8 cellular contexts compared by ENCODE assay signal in genomic region chrX:21940356-21940829, GRCh38. TPM values are rescaled to one million over a fixed set of nuclear protein-coding genes. Genes with fewer than 3 reads are reported as not detected.
DNase-seq lines count a peak whose midpoint lies in the region; ATAC-seq, FAIRE-seq and TF ChIP-seq lines count a peak whose summit lies in the region.

SMS (plus strand) TSS chrX:21940709; CDS start chrX:21940825, 116 bp downstream.

- DNase-seq in BE2C (peak; percentile 75), GM19239 (ENCODE audit: insufficient read length, low spot score) (peak; percentile 28), NCI-H82 treated with DMSO at 0.1 percent for 48 hours (lab: John Stamatoyannopoulos, UW; ENCODE audit: unreplicated experiment) (peak; percentile 24)
- DNase-seq in activated CD8-positive, alpha-beta memory T cell treated with anti-CD3 and anti-CD28 coated beads for 4 hours (ENCODE audit: low read depth in 2 of 2): peak; percentile 24 to 33
- DNase-seq in stimulated activated CD8-positive, alpha-beta memory T cell treated with anti-CD3 and anti-CD28 coated beads, Interleukin-2, amount 100 ng/mL, for 48 hours (ENCODE audit: low read depth in 2 of 2): peak; percentile 48 to 57

- peak within 1 kb of the TSS; percentile 59 for H3K27ac ChIP-seq in mesodermal cell (ENCODE audit: low read depth, low read length, severe bottlenecking)

- no peaks in the 10 kb centered on the region for H3K9me3 ChIP-seq in BE2C
- H3K9me3 ChIP-seq in endocrine pancreas (ENCODE audit: control insufficient read depth, low read length): no peaks in the 10 kb centered on the region
- H3K9me3 ChIP-seq in mesodermal cell (ENCODE audit: control insufficient read depth, low read length): no peaks in the 10 kb centered on the region

- no peaks in the 10 kb centered on the region for H3K27me3 ChIP-seq in BE2C
- no peaks in the 10 kb centered on the region for H3K27me3 ChIP-seq in endocrine pancreas (ENCODE audit: control insufficient read depth, insufficient read depth, low read length)

- peak within 1 kb of the TSS; percentile 65 for H3K4me3 ChIP-seq in BE2C (ENCODE audit: low read depth, low read length)
- H3K4me3 ChIP-seq in endocrine pancreas (ENCODE audit: control insufficient read depth, insufficient read depth, low read length): peak within 1 kb of the TSS; percentile 20
- peak within 1 kb of the TSS; percentile 53 for H3K4me3 ChIP-seq in mesodermal cell (ENCODE audit: extremely low read depth, insufficient read depth, low read length, poor library complexity, severe bottlenecking)

- no peaks in the 10 kb centered on the region for H3K4me1 ChIP-seq in BE2C
- no peaks in the 10 kb centered on the region for H3K4me1 ChIP-seq in endocrine pancreas (ENCODE audit: control insufficient read depth, insufficient read depth, low read length)
- peaks cover 5% of the 10 kb centered on the region for H3K4me1 ChIP-seq in mesodermal cell (ENCODE audit: control insufficient read depth, insufficient read depth, low read length, poor library complexity, severe bottlenecking)

- peak within 1 kb of the TSS; percentile 41 for H3K9ac ChIP-seq in endocrine pancreas (ENCODE audit: control insufficient read depth, insufficient read depth, low read length)

- FAIRE-seq in GM19239 (lab: Jason Lieb, UNC): peak; percentile 71

- no peaks in the 10 kb centered on the region for H3K36me3 ChIP-seq in BE2C
- no peaks in the 10 kb centered on the region for H3K36me3 ChIP-seq in endocrine pancreas (ENCODE audit: control insufficient read depth, insufficient read depth, low read length)
- H3K36me3 ChIP-seq in mesodermal cell (ENCODE audit: control insufficient read depth, insufficient read depth, low read length): no peaks in the 10 kb centered on the region

- no peak for TF ChIP-seq CTCF in BE2C (IDR thresholded peaks at IDR 0.05; ENCODE audit: low read depth, low read length)

- WGBS in mesodermal cell (ENCODE audit: insufficient coverage in 2 of 2), 2 experiments: 0% methylated on average over 2 to 9 of the region's 46 CpGs

- peak; percentile 69 for ATAC-seq in HG03439 (IDR thresholded peaks at IDR 0.05; ENCODE audit: unreplicated experiment)

RNA-seq across cellular contexts. Expression of gene SMS, which starts in this region (rescaled TPM):
- polyA plus RNA-seq in BE2C (2012; ENCODE audit: insufficient read depth, insufficient read length, low read depth): 56.0 TPM
- polyA plus RNA-seq in mesodermal cell (2013, experiment 1 of 2): 141 TPM
- 153 TPM for polyA plus RNA-seq in mesodermal cell (2013, experiment 2 of 2)

Comparison
In these comparisons a context has a peak if more than half of its experiments do, and no peak if none do; other contexts are left out.
1. Peak in every context shown above with its lines: DNase-seq, ATAC-seq, H3K4me3 ChIP-seq and H3K27ac ChIP-seq.
2. DNase-seq: peak in every context shown above with its lines; median percentile 75 in BE2C; 52 in stimulated activated CD8-positive, alpha-beta memory T cell treated with anti-CD3 and anti-CD28 coated beads, Interleukin-2, amount 100 ng/mL, for 48 hours; 28 in activated CD8-positive, alpha-beta memory T cell treated with anti-CD3 and anti-CD28 coated beads for 4 hours; 28 in GM19239; 24 in NCI-H82 treated with DMSO at 0.1 percent for 48 hours.